ENCODE assay signal across 9 cellular contexts in genomic region chr6:35730745-35731413, GRCh38. TPM values are rescaled to one million over a fixed set of nuclear protein-coding genes. Genes with fewer than 3 reads are reported as not detected.
DNase-seq lines count a peak whose midpoint lies in the region; ATAC-seq, FAIRE-seq and TF ChIP-seq lines count a peak whose summit lies in the region.
"Had no signal": no experiment of that assay in that cellular context is flagged by ENCODE, and none has a peak within 500 bp of the region (broad histone marks: within the 10 kb centered on the region; RNA-seq: fewer than 3 reads in every experiment).

No MANE protein-coding gene starts in this region.

- no peaks in the 10 kb centered on the region for H3K27me3 ChIP-seq in stomach smooth muscle (ENCODE audit: control insufficient read depth in 1 of 2, insufficient read depth in 2 of 2, low read length in 2 of 2)

- peak; percentile 27 for DNase-seq in NCI-H2171 treated with DMSO at 0.1 percent for 48 hours (lab: John Stamatoyannopoulos, UW)
- DNase-seq in NCI-H2171 (lab: John Stamatoyannopoulos, UW), result no peak
- DNase-seq in activated CD8-positive, alpha-beta T cell treated with anti-CD3 and anti-CD28 coated beads, Interleukin-2, amount 10 ng/mL, durations not matched to agents 7 days and 5 days, result no peak
- peak; percentile 63 for DNase-seq in inferior parietal cortex (ENCODE audit: extremely low spot score)
- DNase-seq in omental fat pad (ENCODE audit: low spot score), result no peak
- no peak for DNase-seq in GM19239 (ENCODE audit: insufficient read length, low spot score)
- no peak for DNase-seq in urothelium cell line (ENCODE audit: low spot score)

- peak overlapping the region; percentile 51 to 79 for H3K4me3 ChIP-seq in stomach smooth muscle (ENCODE audit: low read length in 2 of 2)

- POLR2A ChIA-PET in activated CD8-positive, alpha-beta T cell treated with anti-CD3 and anti-CD28 coated beads, Interleukin-2, amount 10 ng/mL, durations not matched to agents 7 days and 5 days (lab: Charles Lee), result interaction anchor here (1.2 to 2.2 kb wide), 2 partner anchors 11 to 130 kb away, joined by 5 to 8 read pairs; no protein-coding TSS in a partner anchor

- H3K9me3 ChIP-seq in stomach smooth muscle (ENCODE audit: control insufficient read depth in 2 of 2, low read length in 2 of 2), result no peaks in the 10 kb centered on the region

- peak overlapping the region; percentile 64 to 89 for H3K9ac ChIP-seq in stomach smooth muscle (ENCODE audit: low read length in 2 of 2)

- H3K27me3 Mint-ChIP-seq in activated CD8-positive, alpha-beta T cell treated with anti-CD3 and anti-CD28 coated beads, Interleukin-2, amount 10 ng/mL, durations not matched to agents 7 days and 5 days (ENCODE audit: low read depth), result no peaks in the 10 kb centered on the region

- H3K27ac ChIP-seq in stomach smooth muscle (ENCODE audit: low read length), result peak overlapping the region; percentile 100

- ATAC-seq in activated CD8-positive, alpha-beta T cell treated with anti-CD3 and anti-CD28 coated beads, Interleukin-2, amount 10 ng/mL, durations not matched to agents 7 days and 5 days, result peak; percentile 5
- ATAC-seq in omental fat pad (ENCODE audit: low FRiP score), result no peak

- no peaks in the 10 kb centered on the region for H3K36me3 Mint-ChIP-seq in activated CD8-positive, alpha-beta T cell treated with anti-CD3 and anti-CD28 coated beads, Interleukin-2, amount 10 ng/mL, durations not matched to agents 7 days and 5 days (ENCODE audit: low read depth)

- no peaks in the 10 kb centered on the region for H3K36me3 ChIP-seq in stomach smooth muscle (ENCODE audit: control insufficient read depth in 2 of 2, insufficient read depth in 2 of 2, low read length in 2 of 2)

- peaks cover 81% of the 10 kb centered on the region for H3K4me1 Mint-ChIP-seq in activated CD8-positive, alpha-beta T cell treated with anti-CD3 and anti-CD28 coated beads, Interleukin-2, amount 10 ng/mL, durations not matched to agents 7 days and 5 days (ENCODE audit: low read depth)

- peak overlapping the region; percentile 99 for H3K27ac Mint-ChIP-seq in activated CD8-positive, alpha-beta T cell treated with anti-CD3 and anti-CD28 coated beads, Interleukin-2, amount 10 ng/mL, durations not matched to agents 7 days and 5 days

- no peak for FAIRE-seq in GM19239 (lab: Jason Lieb, UNC)
- FAIRE-seq in urothelium cell line (lab: Jason Lieb, UNC), result no peak

- no peaks in the 10 kb centered on the region for H3K9me3 Mint-ChIP-seq in activated CD8-positive, alpha-beta T cell treated with anti-CD3 and anti-CD28 coated beads, Interleukin-2, amount 10 ng/mL, durations not matched to agents 7 days and 5 days (ENCODE audit: insufficient read depth)

- H3K4me1 ChIP-seq in stomach smooth muscle (ENCODE audit: control insufficient read depth, insufficient read depth, low read length), result peaks cover 66% of the 10 kb centered on the region

- CTCF ChIA-PET in activated CD8-positive, alpha-beta T cell treated with anti-CD3 and anti-CD28 coated beads, Interleukin-2, amount 10 ng/mL, durations not matched to agents 7 days and 5 days (lab: Charles Lee), result interaction anchor here (0.6 to 10.3 kb wide), 5 partner anchors 12 to 151 kb away, joined by 3 to 259 read pairs (median 7); no protein-coding TSS in a partner anchor

- no peak for TF ChIP-seq CTCF in omental fat pad (IDR thresholded peaks at IDR 0.05)

- peak overlapping the region; percentile 85 for H3K4me3 Mint-ChIP-seq in activated CD8-positive, alpha-beta T cell treated with anti-CD3 and anti-CD28 coated beads, Interleukin-2, amount 10 ng/mL, durations not matched to agents 7 days and 5 days

RNA-seq across cellular contexts. Expression of gene ARMC12, which starts 6.0 kb away (rescaled TPM):
- under 1 TPM; 0.37 to 0.45 TPM for total RNA-seq in activated CD8-positive, alpha-beta T cell treated with anti-CD3 and anti-CD28 coated beads, Interleukin-2, amount 10 ng/mL, durations not matched to agents 7 days and 5 days
- 1 to 10 TPM in 2 of 4 donors, under 1 TPM in 1, not detected in 1; 0.69 to 3.2 (median 1.2) TPM for total RNA-seq in omental fat pad

RNA-seq across cellular contexts. Expression of gene FKBP5, which starts 42.2 kb away (rescaled TPM):
- 10 to 100 TPM; 78.7 to 79.5 TPM for total RNA-seq in activated CD8-positive, alpha-beta T cell treated with anti-CD3 and anti-CD28 coated beads, Interleukin-2, amount 10 ng/mL, durations not matched to agents 7 days and 5 days
- total RNA-seq in omental fat pad, result 100 to 1,000 TPM; 257 to 722 (median 366) TPM

RNA-seq across cellular contexts. Expression of gene CLPSL2, which starts 45.5 kb away (rescaled TPM):
- not detected for total RNA-seq in activated CD8-positive, alpha-beta T cell treated with anti-CD3 and anti-CD28 coated beads, Interleukin-2, amount 10 ng/mL, durations not matched to agents 7 days and 5 days
- not detected for total RNA-seq in omental fat pad
- total RNA-seq: cerebellum had no signal

RNA-seq across cellular contexts. Expression of gene CLPSL1, which starts 49.9 kb away (rescaled TPM):
- total RNA-seq in activated CD8-positive, alpha-beta T cell treated with anti-CD3 and anti-CD28 coated beads, Interleukin-2, amount 10 ng/mL, durations not matched to agents 7 days and 5 days, result not detected
- total RNA-seq in omental fat pad, result not detected
- total RNA-seq: cerebellum had no signal

Comparison
In these comparisons a context has a peak if more than half of its experiments do, and no peak if none do; other contexts are left out.
1. DNase-seq: peak in NCI-H2171 treated with DMSO at 0.1 percent for 48 hours (single experiment) and inferior parietal cortex (single experiment); none in NCI-H2171 (single experiment), activated CD8-positive, alpha-beta T cell treated with anti-CD3 and anti-CD28 coated beads, Interleukin-2, amount 10 ng/mL, durations not matched to agents 7 days and 5 days (single experiment), omental fat pad (single experiment), GM19239 (single experiment) and urothelium cell line (single experiment).